ENCODE assay signal across 19 cellular contexts in genomic region chr11:102240502-102240901, GRCh38.
DNase-seq lines count a peak whose midpoint lies in the region; ATAC-seq, FAIRE-seq and TF ChIP-seq lines count a peak whose summit lies in the region.
"Had no signal": no experiment of that assay in that cellular context is flagged by ENCODE, and none has a peak within 500 bp of the region (broad histone marks: within the 10 kb centered on the region; RNA-seq: fewer than 3 reads in every experiment).

No MANE protein-coding gene starts in this region.

- CTCF ChIA-PET in HepG2 (lab: Yijun Ruan, JAX; ENCODE audit: low intra/inter-chr PET ratio, low total read pairs): no interaction called here

- no peaks in the 10 kb centered on the region for H4K20me1 ChIP-seq in HepG2 (ENCODE audit: insufficient read depth, low read length)

- TF ChIP-seq CTCF in HepG2 (CRISPR knock-in tag; IDR thresholded peaks at IDR 0.05): no peak
- TF ChIP-seq CTCF in right lobe of liver (IDR thresholded peaks at IDR 0.05): no peak
- TF ChIP-seq CTCF in choroid plexus epithelial cell (conservative IDR thresholded peaks at IDR 0.05; ENCODE audit: low read depth, low read length): no peak
- no peak for TF ChIP-seq CTCF in thyroid gland (IDR thresholded peaks at IDR 0.05)

- H3K4me1 ChIP-seq in HepG2 (ENCODE audit: insufficient read depth, low read length) (peaks cover 80% of the 10 kb centered on the region), right lobe of liver (peaks cover 0 to 12% (median 0%) of the 10 kb centered on the region in 4 donors), thyroid gland (peaks cover 3 to 14% of the 10 kb centered on the region in 2 donors)

- TF ChIP-seq POLR2A in HepG2 (IDR thresholded peaks at IDR 0.05; ENCODE audit: insufficient read depth in 1 of 2, low read depth in 2 of 2, low read length in 2 of 2) (no peak), right lobe of liver (IDR thresholded peaks at IDR 0.05) (no peak), thyroid gland (IDR thresholded peaks at IDR 0.05) (no peak)

- no peak overlapping the region for H3K4me2 ChIP-seq in HepG2 (ENCODE audit: low read depth, low read length)

- TF ChIP-seq RAD21 in HepG2 (CRISPR knock-in tag; IDR thresholded peaks at IDR 0.05): no peak

- intact Hi-C loops in HepG2 (cut with micrococcal nuclease; ENCODE audit: unreplicated experiment): no loop called here
- intact Hi-C loops in right lobe of liver (cut with DNase I): no loop called here
- intact Hi-C loops in thyroid gland (cut with DNase I): no loop called here

- H3K27me3 ChIP-seq in HepG2 (ENCODE audit: control insufficient read depth in 1 of 2, insufficient read depth in 2 of 2, low read length in 2 of 2) (no peaks in the 10 kb centered on the region), right lobe of liver (no peaks in the 10 kb centered on the region), thyroid gland (no peaks in the 10 kb centered on the region)

- H3K27ac ChIP-seq in HepG2 (ENCODE audit: extremely low read length, insufficient read depth, low read length) (peak overlapping the region; percentile 13), right lobe of liver (no peak overlapping the region), thyroid gland (peak overlapping the region in 2 of 3 donors; percentile 46 to 58)

- POLR2A ChIA-PET in HepG2 (lab: Yijun Ruan, JAX): no interaction called here

- no TSS peak for BruUV-seq in HepG2 (replicated peaks; lab: Mats Ljungman, UMichigan)

- DNase-seq in HepG2 (ENCODE audit: low spot score) (no peak), right lobe of liver (no peak), choroid plexus epithelial cell (ENCODE audit: low read depth) (peak; percentile 82), thyroid gland (no peak), T1000 (lab: John Stamatoyannopoulos, UW) (no peak)
- DNase-seq in stimulated activated CD4-positive, alpha-beta T cell treated with anti-CD3 and anti-CD28 coated beads, Interleukin-2, amount 100 ng/mL, for 48 hours: no peak
- DNase-seq: activated CD8-positive, alpha-beta memory T cell treated with anti-CD3 and anti-CD28 coated beads for 24 hours; activated naive CD4-positive, alpha-beta T cell; immature natural killer cell; KBM-7; mesendoderm; NCI-H2029; NCI-H82; SHP77 treated with DMSO at 0.1 percent for 48 hours had no signal

- WGBS in HepG2 (ENCODE audit: low lambda C conversion rate): 29% methylated on average over 2 of the region's 2 CpGs
- WGBS in right lobe of liver (ENCODE audit: insufficient coverage, low coverage, low lambda C conversion rate, missing lambda C conversion rate): 53% methylated on average over 2 of the region's 2 CpGs
- 68 to 72% methylated on average over 2 of the region's 2 CpGs for WGBS in thyroid gland, 2 donors

- no peaks in the 10 kb centered on the region for H3K9me3 ChIP-seq in HepG2 (ENCODE audit: low read length)
- no peaks in the 10 kb centered on the region for H3K9me3 ChIP-seq in right lobe of liver
- no peaks in the 10 kb centered on the region for H3K9me3 ChIP-seq in thyroid gland

- in situ Hi-C loops in HepG2 (cut with HindIII; ENCODE audit: extremely low pct_ligation_motif_present, low pct_unique_long_range_greater_than_20kb): no loop called here

- H3K9ac ChIP-seq in HepG2 (ENCODE audit: insufficient read depth, low read depth, low read length): no peak overlapping the region

- H2AFZ ChIP-seq in HepG2 (ENCODE audit: low read length): no peak overlapping the region

- ATAC-seq in HepG2 (no peak), right lobe of liver (no peak), HG03469 (IDR thresholded peaks at IDR 0.05; ENCODE audit: unreplicated experiment) (peak; percentile 50), HG03280 (IDR thresholded peaks at IDR 0.05; ENCODE audit: unreplicated experiment) (no peak)

- TF ChIP-seq EP300 in HepG2 (IDR thresholded peaks at IDR 0.05; ENCODE audit: low read depth in 2 of 2, low read length in 2 of 2) (no peak), HepG2 (CRISPR knock-in tag; IDR thresholded peaks at IDR 0.05; ENCODE audit: borderline replicate concordance) (no peak)

- H3K36me3 ChIP-seq in HepG2 (replicated peaks in 1 of 2; ENCODE audit: control insufficient read depth in 1 of 2, insufficient read depth in 2 of 2, low read length in 2 of 2): no peaks in the 10 kb centered on the region
- H3K36me3 ChIP-seq in right lobe of liver: no peaks in the 10 kb centered on the region
- no peaks in the 10 kb centered on the region for H3K36me3 ChIP-seq in thyroid gland

- H3K4me3 ChIP-seq in HepG2 (replicated peaks in 1 of 3; ENCODE audit: insufficient read depth in 1 of 3, low read depth in 2 of 3, low read length in 3 of 3) (no peak overlapping the region), right lobe of liver (no peak overlapping the region), choroid plexus epithelial cell (ENCODE audit: low read depth, low read length) (no peak overlapping the region), thyroid gland (replicated peaks in 1 of 3) (no peak overlapping the region)

- no peaks in the 10 kb centered on the region for H3K79me2 ChIP-seq in HepG2 (ENCODE audit: insufficient read depth, low read length)

- FAIRE-seq in HepG2 (lab: Jason Lieb, UNC): no peak
- FAIRE-seq: A204.1, colon, TTC549 had no signal

TF ChIP-seq in HepG2, 621 proteins besides CTCF, POLR2A, EP300 and RAD21:
- TF ChIP-seq ZNF282 (IDR thresholded peaks at IDR 0.05; ENCODE audit: partially characterized antibody) (no peak), ASH2L (IDR thresholded peaks at IDR 0.05; ENCODE audit: insufficient read length, low read depth, low read length) (peak; percentile 36), RFX1 (IDR thresholded peaks at IDR 0.05) (peak; percentile 11; the same call in 1 of the 2 replicates), ISX (CRISPR knock-in tag; conservative IDR thresholded peaks at IDR 0.05) (no peak)

Comparison
In these comparisons a context has a peak if more than half of its experiments do, and no peak if none do; other contexts are left out.
1. H3K27ac ChIP-seq: peak in HepG2 (single experiment) and thyroid gland (2 of 3); none in right lobe of liver (0 of 3).